Comparison of ENCODE assay signal across 8 cellular contexts in the genomic region with DNA sequence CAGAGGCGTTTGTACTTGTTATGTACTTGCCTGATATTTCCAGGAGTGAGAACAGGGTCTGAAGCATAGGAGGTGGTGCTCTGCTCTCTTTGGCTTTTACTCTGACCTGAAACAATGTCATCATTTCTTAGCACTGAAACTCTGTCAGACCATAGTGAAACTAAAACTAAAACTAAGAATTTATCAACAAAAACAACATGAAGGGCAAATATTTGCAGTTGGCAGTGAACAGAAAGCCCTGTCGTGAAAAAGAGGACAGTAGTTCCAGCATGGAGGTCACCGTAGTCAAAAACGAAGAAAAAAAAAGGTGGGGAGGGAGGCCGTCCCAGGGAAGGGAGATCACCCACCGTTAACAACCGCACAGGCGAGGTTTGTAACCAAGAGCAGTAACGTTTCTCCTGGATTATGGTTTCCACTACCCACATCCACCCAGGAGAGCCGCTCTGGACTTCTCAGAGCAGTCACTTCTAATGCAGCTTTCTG.
DNase-seq lines count a peak whose midpoint lies in the region; ATAC-seq and TF ChIP-seq lines count a peak whose summit lies in the region.

No MANE protein-coding gene starts in this region.

- peak overlapping the region; percentile 91 for H3K27ac ChIP-seq in cardiac muscle cell

- peaks cover 10% of the 10 kb centered on the region for H3K4me1 Mint-ChIP-seq in HFFc6 (ENCODE audit: low read depth)
- peaks cover 13% of the 10 kb centered on the region for H3K4me1 Mint-ChIP-seq in stimulated activated memory B cell treated with anti-CD40 and anti-IgM and Interleukin-4, amounts not matched to agents 10 μg/mL and 1 μg/mL and 100 μg/mL, for 72 hours

- TF ChIP-seq CTCF in GM13976 (IDR thresholded peaks at IDR 0.05; ENCODE audit: borderline replicate concordance, control extremely low read depth, extremely low read depth, insufficient read depth, missing control alignments): no peak
- TF ChIP-seq CTCF in HFFc6 (IDR thresholded peaks at IDR 0.05): no peak
- no peak for TF ChIP-seq CTCF in cardiac muscle cell (IDR thresholded peaks at IDR 0.05; ENCODE audit: low read depth, low read length)

- in situ Hi-C loops in GM13976 (cut with MboI; ENCODE audit: low sequenced_read_pairs, unreplicated experiment): no loop called here

- H3K4me3 ChIP-seq in cardiac muscle cell: peak overlapping the region; percentile 27

- ATAC-seq in stimulated activated memory B cell treated with anti-CD40 and anti-IgM and Interleukin-4, amounts not matched to agents 10 μg/mL and 1 μg/mL and 100 μg/mL, for 72 hours: peak; percentile 47
- no peak for ATAC-seq in SK-N-SH treated with all-trans-retinoic acid at 6 μM for 48 hours

- no peaks in the 10 kb centered on the region for H3K27me3 ChIP-seq in cardiac muscle cell

- H3K27me3 Mint-ChIP-seq in HFFc6 (ENCODE audit: insufficient read depth): peaks cover 2% of the 10 kb centered on the region; the same call in 1 of the 2 replicates
- no peaks in the 10 kb centered on the region for H3K27me3 Mint-ChIP-seq in stimulated activated memory B cell treated with anti-CD40 and anti-IgM and Interleukin-4, amounts not matched to agents 10 μg/mL and 1 μg/mL and 100 μg/mL, for 72 hours

- DNase-seq in GM13976 (ENCODE audit: low spot score) (peak; percentile 36), HFFc6 (no peak), RPMI7951 (ENCODE audit: low read depth) (peak; percentile 8), cardiac muscle cell (ENCODE audit: low read depth in 1 of 2, low spot score in 1 of 2) (peak in 1 of 2 donors; percentile 15), SK-N-DZ (ENCODE audit: low spot score) (no peak), hepatic stellate cell (ENCODE audit: low spot score) (no peak)

- H3K36me3 Mint-ChIP-seq in HFFc6 (ENCODE audit: low read depth): no peaks in the 10 kb centered on the region
- H3K36me3 Mint-ChIP-seq in stimulated activated memory B cell treated with anti-CD40 and anti-IgM and Interleukin-4, amounts not matched to agents 10 μg/mL and 1 μg/mL and 100 μg/mL, for 72 hours: no peaks in the 10 kb centered on the region

- peak overlapping the region; percentile 66 for H3K4me3 Mint-ChIP-seq in HFFc6
- peak overlapping the region; percentile 85 for H3K4me3 Mint-ChIP-seq in stimulated activated memory B cell treated with anti-CD40 and anti-IgM and Interleukin-4, amounts not matched to agents 10 μg/mL and 1 μg/mL and 100 μg/mL, for 72 hours

- H3K4me1 ChIP-seq in cardiac muscle cell (ENCODE audit: low read depth): peaks cover 32% of the 10 kb centered on the region

- H3K9me3 Mint-ChIP-seq in HFFc6: no peaks in the 10 kb centered on the region
- H3K9me3 Mint-ChIP-seq in stimulated activated memory B cell treated with anti-CD40 and anti-IgM and Interleukin-4, amounts not matched to agents 10 μg/mL and 1 μg/mL and 100 μg/mL, for 72 hours: no peaks in the 10 kb centered on the region

- H3K9me3 ChIP-seq in cardiac muscle cell (ENCODE audit: low read depth): no peaks in the 10 kb centered on the region

- H3K36me3 ChIP-seq in cardiac muscle cell: no peaks in the 10 kb centered on the region

- no peak overlapping the region for H3K27ac Mint-ChIP-seq in HFFc6
- peak overlapping the region; percentile 88 for H3K27ac Mint-ChIP-seq in stimulated activated memory B cell treated with anti-CD40 and anti-IgM and Interleukin-4, amounts not matched to agents 10 μg/mL and 1 μg/mL and 100 μg/mL, for 72 hours

TF ChIP-seq in SK-N-SH treated with all-trans-retinoic acid at 6 μM for 48 hours, 23 proteins besides CTCF, POLR2A, EP300 and RAD21:
- TF ChIP-seq ISL1 (CRISPR knock-in tag; IDR thresholded peaks at IDR 0.05) (no peak), ZFP30 (CRISPR knock-in tag; IDR thresholded peaks at IDR 0.05) (no peak)

Comparison
In these comparisons a context has a peak if more than half of its experiments do, and no peak if none do; other contexts are left out.
1. DNase-seq: peak in GM13976 (single experiment) and RPMI7951 (single experiment); none in HFFc6 (single experiment), SK-N-DZ (single experiment) and hepatic stellate cell (single experiment).